1 cellular context compared by ENCODE assay signal in the genomic region with DNA sequence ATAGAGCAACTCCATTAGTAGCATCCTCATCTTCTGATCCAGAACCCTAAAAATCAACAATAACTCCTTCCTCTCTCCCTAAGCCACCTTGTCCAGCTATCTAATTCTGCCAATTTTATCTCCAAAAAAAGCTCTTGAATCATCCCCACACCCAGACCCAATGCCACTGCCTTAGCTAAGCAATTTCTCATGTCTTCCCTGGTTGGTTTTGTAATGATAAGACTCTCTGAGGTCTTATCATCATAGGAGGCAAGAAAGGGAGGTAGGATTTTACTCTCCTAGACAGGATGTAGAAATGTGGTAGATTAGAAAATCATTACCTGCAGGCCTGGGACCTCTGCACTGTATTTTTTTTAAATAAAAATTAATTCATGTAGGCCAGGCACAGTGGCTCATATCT.
TF ChIP-seq lines count a peak whose summit lies in the region.

No MANE protein-coding gene starts in this region.

TF ChIP-seq in K562, 482 proteins besides CTCF, POLR2A, EP300 and RAD21 (continued from another document and continues in another):
- TF ChIP-seq, protein P1, sequence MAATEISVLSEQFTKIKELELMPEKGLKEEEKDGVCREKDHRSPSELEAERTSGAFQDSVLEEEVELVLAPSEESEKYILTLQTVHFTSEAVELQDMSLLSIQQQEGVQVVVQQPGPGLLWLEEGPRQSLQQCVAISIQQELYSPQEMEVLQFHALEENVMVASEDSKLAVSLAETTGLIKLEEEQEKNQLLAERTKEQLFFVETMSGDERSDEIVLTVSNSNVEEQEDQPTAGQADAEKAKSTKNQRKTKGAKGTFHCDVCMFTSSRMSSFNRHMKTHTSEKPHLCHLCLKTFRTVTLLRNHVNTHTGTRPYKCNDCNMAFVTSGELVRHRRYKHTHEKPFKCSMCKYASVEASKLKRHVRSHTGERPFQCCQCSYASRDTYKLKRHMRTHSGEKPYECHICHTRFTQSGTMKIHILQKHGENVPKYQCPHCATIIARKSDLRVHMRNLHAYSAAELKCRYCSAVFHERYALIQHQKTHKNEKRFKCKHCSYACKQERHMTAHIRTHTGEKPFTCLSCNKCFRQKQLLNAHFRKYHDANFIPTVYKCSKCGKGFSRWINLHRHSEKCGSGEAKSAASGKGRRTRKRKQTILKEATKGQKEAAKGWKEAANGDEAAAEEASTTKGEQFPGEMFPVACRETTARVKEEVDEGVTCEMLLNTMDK (IDR thresholded peaks at IDR 0.05; ENCODE audit: borderline replicate concordance, insufficient read depth, low read depth, low read length, poor library complexity, severe bottlenecking): no peak
- TF ChIP-seq TCF3 (CRISPR knock-in tag; IDR thresholded peaks at IDR 0.05): peak; percentile 56
- TF ChIP-seq MECOM (CRISPR knock-in tag; IDR thresholded peaks at IDR 0.05): 0 out of 2 replicates have a peak, but pooled peaks have one; percentile 12
- no peak for TF ChIP-seq ELF4 (CRISPR knock-in tag; IDR thresholded peaks at IDR 0.05)
- TF ChIP-seq SIN3A (IDR thresholded peaks at IDR 0.05; ENCODE audit: borderline replicate concordance in 2 of 2, control insufficient read depth in 1 of 2, low read depth in 2 of 2, low read length in 2 of 2): no peak
- TF ChIP-seq, protein P2, sequence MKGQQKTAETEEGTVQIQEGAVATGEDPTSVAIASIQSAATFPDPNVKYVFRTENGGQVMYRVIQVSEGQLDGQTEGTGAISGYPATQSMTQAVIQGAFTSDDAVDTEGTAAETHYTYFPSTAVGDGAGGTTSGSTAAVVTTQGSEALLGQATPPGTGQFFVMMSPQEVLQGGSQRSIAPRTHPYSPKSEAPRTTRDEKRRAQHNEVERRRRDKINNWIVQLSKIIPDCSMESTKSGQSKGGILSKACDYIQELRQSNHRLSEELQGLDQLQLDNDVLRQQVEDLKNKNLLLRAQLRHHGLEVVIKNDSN (CRISPR knock-in tag; IDR thresholded peaks at IDR 0.05): no peak
- no peak for TF ChIP-seq ZNF57 (CRISPR knock-in tag; IDR thresholded peaks at IDR 0.05)
- peak; percentile 73 for TF ChIP-seq TEAD4 (IDR thresholded peaks at IDR 0.05; ENCODE audit: low read length)
- TF ChIP-seq TEAD4 (CRISPR knock-in tag; IDR thresholded peaks at IDR 0.05; ENCODE audit: borderline replicate concordance): no peak
- no peak for TF ChIP-seq ZNF785 (CRISPR knock-in tag; IDR thresholded peaks at IDR 0.05)
- peak; percentile 29 for TF ChIP-seq CCNT2 (IDR thresholded peaks at IDR 0.05; ENCODE audit: borderline replicate concordance, extremely low read depth, insufficient read length, low read depth, low read length)
- peak; percentile 45; the same call in 1 of the 2 replicates for TF ChIP-seq NFE2 (IDR thresholded peaks at IDR 0.05; ENCODE audit: low read depth)
- TF ChIP-seq ZBTB8A (IDR thresholded peaks at IDR 0.05; ENCODE audit: partially characterized antibody): no peak
- TF ChIP-seq CEBPB (tag; IDR thresholded peaks at IDR 0.05): no peak
- TF ChIP-seq ARHGAP35 (IDR thresholded peaks at IDR 0.05; ENCODE audit: partially characterized antibody): no peak
- no peak for TF ChIP-seq SNRNP70 (optimal IDR thresholded peaks at IDR 0.05; ENCODE audit: low read depth, low read length)
- TF ChIP-seq MYNN (IDR thresholded peaks at IDR 0.05): peak; percentile 70; the same call in 1 of the 2 replicates
- TF ChIP-seq MYNN (CRISPR knock-in tag; IDR thresholded peaks at IDR 0.05): no peak
- TF ChIP-seq NCOR1 (IDR thresholded peaks at IDR 0.05): peak; percentile 81
- TF ChIP-seq, protein P3, sequence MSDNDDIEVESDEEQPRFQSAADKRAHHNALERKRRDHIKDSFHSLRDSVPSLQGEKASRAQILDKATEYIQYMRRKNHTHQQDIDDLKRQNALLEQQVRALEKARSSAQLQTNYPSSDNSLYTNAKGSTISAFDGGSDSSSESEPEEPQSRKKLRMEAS (CRISPR knock-in tag; IDR thresholded peaks at IDR 0.05): no peak
- no peak for TF ChIP-seq PTBP1 (IDR thresholded peaks at IDR 0.05; ENCODE audit: low read depth, low read length)
- TF ChIP-seq NELFE (IDR thresholded peaks at IDR 0.05; ENCODE audit: insufficient read depth, insufficient read length): no peak
- no peak for TF ChIP-seq DIDO1 (tag; IDR thresholded peaks at IDR 0.05; ENCODE audit: low read depth)
- no peak; the same call in 1 of the 2 replicates for TF ChIP-seq CC2D1A (IDR thresholded peaks at IDR 0.05)
- TF ChIP-seq SP1 (CRISPR knock-in tag; IDR thresholded peaks at IDR 0.05): no peak
- TF ChIP-seq NFIC (IDR thresholded peaks at IDR 0.05): peak; percentile 24; the same call in 1 of the 2 replicates
- TF ChIP-seq DPF2 (IDR thresholded peaks at IDR 0.05): peak; percentile 80
- peak; percentile 17 for TF ChIP-seq HDAC3 (IDR thresholded peaks at IDR 0.05; ENCODE audit: borderline replicate concordance, partially characterized antibody)
- TF ChIP-seq, protein P4, sequence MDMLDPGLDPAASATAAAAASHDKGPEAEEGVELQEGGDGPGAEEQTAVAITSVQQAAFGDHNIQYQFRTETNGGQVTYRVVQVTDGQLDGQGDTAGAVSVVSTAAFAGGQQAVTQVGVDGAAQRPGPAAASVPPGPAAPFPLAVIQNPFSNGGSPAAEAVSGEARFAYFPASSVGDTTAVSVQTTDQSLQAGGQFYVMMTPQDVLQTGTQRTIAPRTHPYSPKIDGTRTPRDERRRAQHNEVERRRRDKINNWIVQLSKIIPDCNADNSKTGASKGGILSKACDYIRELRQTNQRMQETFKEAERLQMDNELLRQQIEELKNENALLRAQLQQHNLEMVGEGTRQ (CRISPR knock-in tag; IDR thresholded peaks at IDR 0.05): no peak
- TF ChIP-seq, protein P5, sequence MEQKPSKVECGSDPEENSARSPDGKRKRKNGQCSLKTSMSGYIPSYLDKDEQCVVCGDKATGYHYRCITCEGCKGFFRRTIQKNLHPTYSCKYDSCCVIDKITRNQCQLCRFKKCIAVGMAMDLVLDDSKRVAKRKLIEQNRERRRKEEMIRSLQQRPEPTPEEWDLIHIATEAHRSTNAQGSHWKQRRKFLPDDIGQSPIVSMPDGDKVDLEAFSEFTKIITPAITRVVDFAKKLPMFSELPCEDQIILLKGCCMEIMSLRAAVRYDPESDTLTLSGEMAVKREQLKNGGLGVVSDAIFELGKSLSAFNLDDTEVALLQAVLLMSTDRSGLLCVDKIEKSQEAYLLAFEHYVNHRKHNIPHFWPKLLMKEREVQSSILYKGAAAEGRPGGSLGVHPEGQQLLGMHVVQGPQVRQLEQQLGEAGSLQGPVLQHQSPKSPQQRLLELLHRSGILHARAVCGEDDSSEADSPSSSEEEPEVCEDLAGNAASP (IDR thresholded peaks at IDR 0.05): no peak
- TF ChIP-seq, protein P6, sequence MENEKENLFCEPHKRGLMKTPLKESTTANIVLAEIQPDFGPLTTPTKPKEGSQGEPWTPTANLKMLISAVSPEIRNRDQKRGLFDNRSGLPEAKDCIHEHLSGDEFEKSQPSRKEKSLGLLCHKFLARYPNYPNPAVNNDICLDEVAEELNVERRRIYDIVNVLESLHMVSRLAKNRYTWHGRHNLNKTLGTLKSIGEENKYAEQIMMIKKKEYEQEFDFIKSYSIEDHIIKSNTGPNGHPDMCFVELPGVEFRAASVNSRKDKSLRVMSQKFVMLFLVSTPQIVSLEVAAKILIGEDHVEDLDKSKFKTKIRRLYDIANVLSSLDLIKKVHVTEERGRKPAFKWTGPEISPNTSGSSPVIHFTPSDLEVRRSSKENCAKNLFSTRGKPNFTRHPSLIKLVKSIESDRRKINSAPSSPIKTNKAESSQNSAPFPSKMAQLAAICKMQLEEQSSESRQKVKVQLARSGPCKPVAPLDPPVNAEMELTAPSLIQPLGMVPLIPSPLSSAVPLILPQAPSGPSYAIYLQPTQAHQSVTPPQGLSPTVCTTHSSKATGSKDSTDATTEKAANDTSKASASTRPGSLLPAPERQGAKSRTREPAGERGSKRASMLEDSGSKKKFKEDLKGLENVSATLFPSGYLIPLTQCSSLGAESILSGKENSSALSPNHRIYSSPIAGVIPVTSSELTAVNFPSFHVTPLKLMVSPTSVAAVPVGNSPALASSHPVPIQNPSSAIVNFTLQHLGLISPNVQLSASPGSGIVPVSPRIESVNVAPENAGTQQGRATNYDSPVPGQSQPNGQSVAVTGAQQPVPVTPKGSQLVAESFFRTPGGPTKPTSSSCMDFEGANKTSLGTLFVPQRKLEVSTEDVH (IDR thresholded peaks at IDR 0.05; ENCODE audit: low read depth, partially characterized antibody): no peak
- TF ChIP-seq ZNF324 (CRISPR knock-in tag; IDR thresholded peaks at IDR 0.05): no peak
- TF ChIP-seq MAFK (IDR thresholded peaks at IDR 0.05; ENCODE audit: low read length): 0 out of 2 replicates have a peak, but pooled peaks have one; percentile 22
- TF ChIP-seq TAF15 (IDR thresholded peaks at IDR 0.05; ENCODE audit: low read depth, low read length): no peak
- TF ChIP-seq NR4A1 (CRISPR knock-in tag; IDR thresholded peaks at IDR 0.05): no peak
- TF ChIP-seq NR4A1 (tag; IDR thresholded peaks at IDR 0.05): no peak
- peak; percentile 93 for TF ChIP-seq CBFA2T3 (IDR thresholded peaks at IDR 0.05)
- TF ChIP-seq, protein P7, sequence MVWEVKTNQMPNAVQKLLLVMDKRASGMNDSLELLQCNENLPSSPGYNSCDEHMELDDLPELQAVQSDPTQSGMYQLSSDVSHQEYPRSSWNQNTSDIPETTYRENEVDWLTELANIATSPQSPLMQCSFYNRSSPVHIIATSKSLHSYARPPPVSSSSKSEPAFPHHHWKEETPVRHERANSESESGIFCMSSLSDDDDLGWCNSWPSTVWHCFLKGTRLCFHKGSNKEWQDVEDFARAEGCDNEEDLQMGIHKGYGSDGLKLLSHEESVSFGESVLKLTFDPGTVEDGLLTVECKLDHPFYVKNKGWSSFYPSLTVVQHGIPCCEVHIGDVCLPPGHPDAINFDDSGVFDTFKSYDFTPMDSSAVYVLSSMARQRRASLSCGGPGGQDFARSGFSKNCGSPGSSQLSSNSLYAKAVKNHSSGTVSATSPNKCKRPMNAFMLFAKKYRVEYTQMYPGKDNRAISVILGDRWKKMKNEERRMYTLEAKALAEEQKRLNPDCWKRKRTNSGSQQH (CRISPR knock-in tag; IDR thresholded peaks at IDR 0.05): no peak
- TF ChIP-seq ZC3H11A (IDR thresholded peaks at IDR 0.05; ENCODE audit: low read depth, low read length): no peak
- TF ChIP-seq, protein P8, sequence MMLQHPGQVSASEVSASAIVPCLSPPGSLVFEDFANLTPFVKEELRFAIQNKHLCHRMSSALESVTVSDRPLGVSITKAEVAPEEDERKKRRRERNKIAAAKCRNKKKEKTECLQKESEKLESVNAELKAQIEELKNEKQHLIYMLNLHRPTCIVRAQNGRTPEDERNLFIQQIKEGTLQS (IDR thresholded peaks at IDR 0.05): no peak
- TF ChIP-seq, protein P8 (CRISPR knock-in tag; conservative IDR thresholded peaks at IDR 0.05): no peak
- peak; percentile 49; the same call in 1 of the 2 replicates for TF ChIP-seq MAFG (tag; conservative IDR thresholded peaks at IDR 0.05)
- TF ChIP-seq, protein P9, sequence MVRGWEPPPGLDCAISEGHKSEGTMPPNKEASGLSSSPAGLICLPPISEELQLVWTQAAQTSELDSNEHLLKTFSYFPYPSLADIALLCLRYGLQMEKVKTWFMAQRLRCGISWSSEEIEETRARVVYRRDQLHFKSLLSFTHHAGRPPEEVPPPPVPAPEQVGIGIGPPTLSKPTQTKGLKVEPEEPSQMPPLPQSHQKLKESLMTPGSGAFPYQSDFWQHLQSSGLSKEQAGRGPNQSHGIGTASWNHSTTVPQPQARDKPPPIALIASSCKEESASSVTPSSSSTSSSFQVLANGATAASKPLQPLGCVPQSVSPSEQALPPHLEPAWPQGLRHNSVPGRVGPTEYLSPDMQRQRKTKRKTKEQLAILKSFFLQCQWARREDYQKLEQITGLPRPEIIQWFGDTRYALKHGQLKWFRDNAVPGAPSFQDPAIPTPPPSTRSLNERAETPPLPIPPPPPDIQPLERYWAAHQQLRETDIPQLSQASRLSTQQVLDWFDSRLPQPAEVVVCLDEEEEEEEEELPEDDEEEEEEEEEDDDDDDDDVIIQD (CRISPR knock-in tag; IDR thresholded peaks at IDR 0.05): no peak
- TF ChIP-seq SMARCA4 (IDR thresholded peaks at IDR 0.05): peak; percentile 73
- no peak for TF ChIP-seq ARID2 (IDR thresholded peaks at IDR 0.05)
- no peak for TF ChIP-seq E2F3 (CRISPR knock-in tag; IDR thresholded peaks at IDR 0.05)
- TF ChIP-seq PHF8 (IDR thresholded peaks at IDR 0.05; ENCODE audit: borderline replicate concordance, low read length): no peak
- no peak for TF ChIP-seq MTA2 (IDR thresholded peaks at IDR 0.05; ENCODE audit: low read depth)
- peak; percentile 29 to 73; a peak in 2 of 4 replicates for TF ChIP-seq TRIM24 (IDR thresholded peaks at IDR 0.05)
- no peak for TF ChIP-seq RBFOX2 (IDR thresholded peaks at IDR 0.05; ENCODE audit: low read depth, low read length)
- TF ChIP-seq POLR2H (tag; IDR thresholded peaks at IDR 0.05; ENCODE audit: low read depth): no peak
- 0 out of 2 replicates have a peak, but pooled peaks have one; percentile 33 for TF ChIP-seq ZNF197 (CRISPR knock-in tag; IDR thresholded peaks at IDR 0.05; ENCODE audit: low read depth)
- TF ChIP-seq GATA2 (CRISPR knock-in tag; IDR thresholded peaks at IDR 0.05): no peak
- no peak for TF ChIP-seq SP2 (IDR thresholded peaks at IDR 0.05; ENCODE audit: extremely low read depth, low read depth, low read length, poor library complexity, severe bottlenecking)
- TF ChIP-seq, protein P10, sequence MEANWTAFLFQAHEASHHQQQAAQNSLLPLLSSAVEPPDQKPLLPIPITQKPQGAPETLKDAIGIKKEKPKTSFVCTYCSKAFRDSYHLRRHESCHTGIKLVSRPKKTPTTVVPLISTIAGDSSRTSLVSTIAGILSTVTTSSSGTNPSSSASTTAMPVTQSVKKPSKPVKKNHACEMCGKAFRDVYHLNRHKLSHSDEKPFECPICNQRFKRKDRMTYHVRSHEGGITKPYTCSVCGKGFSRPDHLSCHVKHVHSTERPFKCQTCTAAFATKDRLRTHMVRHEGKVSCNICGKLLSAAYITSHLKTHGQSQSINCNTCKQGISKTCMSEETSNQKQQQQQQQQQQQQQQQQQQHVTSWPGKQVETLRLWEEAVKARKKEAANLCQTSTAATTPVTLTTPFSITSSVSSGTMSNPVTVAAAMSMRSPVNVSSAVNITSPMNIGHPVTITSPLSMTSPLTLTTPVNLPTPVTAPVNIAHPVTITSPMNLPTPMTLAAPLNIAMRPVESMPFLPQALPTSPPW (CRISPR knock-in tag; IDR thresholded peaks at IDR 0.05): peak; percentile 59
- 0 out of 4 replicates have a peak, but pooled peaks of 1 of the 2 experiments have one; percentile 9 for TF ChIP-seq TEAD1 (CRISPR knock-in tag; IDR thresholded peaks at IDR 0.05)
- TF ChIP-seq, protein P11, sequence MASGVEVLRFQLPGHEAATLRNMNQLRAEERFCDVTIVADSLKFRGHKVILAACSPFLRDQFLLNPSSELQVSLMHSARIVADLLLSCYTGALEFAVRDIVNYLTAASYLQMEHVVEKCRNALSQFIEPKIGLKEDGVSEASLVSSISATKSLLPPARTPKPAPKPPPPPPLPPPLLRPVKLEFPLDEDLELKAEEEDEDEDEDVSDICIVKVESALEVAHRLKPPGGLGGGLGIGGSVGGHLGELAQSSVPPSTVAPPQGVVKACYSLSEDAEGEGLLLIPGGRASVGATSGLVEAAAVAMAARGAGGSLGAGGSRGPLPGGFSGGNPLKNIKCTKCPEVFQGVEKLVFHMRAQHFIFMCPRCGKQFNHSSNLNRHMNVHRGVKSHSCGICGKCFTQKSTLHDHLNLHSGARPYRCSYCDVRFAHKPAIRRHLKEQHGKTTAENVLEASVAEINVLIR (CRISPR knock-in tag; IDR thresholded peaks at IDR 0.05): no peak
- peak; percentile 69; the same call in 1 of the 2 replicates for TF ChIP-seq ZEB2 (IDR thresholded peaks at IDR 0.05)
- peak; percentile 78; the same call in 1 of the 2 replicates for TF ChIP-seq KLF16 (IDR thresholded peaks at IDR 0.05)
- no peak for TF ChIP-seq HIVEP1 (CRISPR knock-in tag; IDR thresholded peaks at IDR 0.05)
